In the genomic region with DNA sequence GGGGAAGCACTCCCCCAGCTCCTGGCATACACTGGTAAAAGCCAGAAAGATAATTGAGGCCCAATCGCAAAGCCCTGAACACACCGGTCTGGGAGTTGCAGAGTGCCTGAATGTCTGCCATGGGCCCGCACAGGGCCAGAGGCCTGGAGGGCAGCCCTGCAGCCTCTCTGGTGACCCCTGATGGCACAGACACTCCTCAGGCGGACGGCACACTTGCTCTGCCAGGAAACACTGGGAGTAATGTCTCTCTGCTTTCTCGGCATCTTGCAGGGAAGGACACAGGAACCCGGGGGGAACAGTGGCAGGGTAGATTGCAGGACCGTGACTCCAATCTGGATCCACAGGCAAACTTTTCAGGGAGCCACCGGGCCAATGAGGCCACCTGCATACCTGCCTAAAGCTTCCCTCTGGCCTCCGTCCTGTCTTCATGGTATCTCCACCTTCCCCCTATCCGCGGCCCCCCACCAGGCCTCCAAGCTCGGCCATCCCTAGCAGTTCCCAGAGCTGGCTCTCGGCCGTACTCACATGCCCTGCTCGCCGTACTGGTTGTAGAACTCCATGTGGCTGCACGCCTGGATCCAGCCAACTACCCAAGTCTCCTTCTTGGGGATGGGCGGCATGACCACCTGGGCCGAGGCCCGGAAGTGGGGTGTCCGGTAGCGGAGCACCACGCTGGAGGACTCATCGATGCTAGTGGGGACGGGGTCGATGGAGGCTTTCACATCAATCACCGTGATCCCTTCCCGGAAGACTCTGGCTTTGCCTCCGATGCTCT, we compare ENCODE assay signal across 8 cellular contexts. TPM values are rescaled to one million over a fixed set of nuclear protein-coding genes. Genes with fewer than 3 reads are reported as not detected.
DNase-seq lines count a peak whose midpoint lies in the region; ATAC-seq and TF ChIP-seq lines count a peak whose summit lies in the region.

No MANE protein-coding gene starts in this region.

- peak overlapping the region; percentile 98 for H3K4me3 Mint-ChIP-seq in activated naive CD8-positive, alpha-beta T cell treated with anti-CD3 and anti-CD28 coated beads, Interleukin-2, amount 50 U/mL, for 24 hours

- H3K9me3 ChIP-seq in BE2C (no peaks in the 10 kb centered on the region), mononuclear cell (ENCODE audit: low read depth, low read length) (no peaks in the 10 kb centered on the region)

- TF ChIP-seq CTCF in BE2C (IDR thresholded peaks at IDR 0.05; ENCODE audit: low read depth, low read length) = peak; percentile 8; the same call in 1 of the 2 replicates

- H3K36me3 Mint-ChIP-seq in activated naive CD8-positive, alpha-beta T cell treated with anti-CD3 and anti-CD28 coated beads, Interleukin-2, amount 50 U/mL, for 24 hours (ENCODE audit: low read depth) = peaks cover 36% of the 10 kb centered on the region

- H3K36me3 ChIP-seq in BE2C = no peaks in the 10 kb centered on the region

- H3K27me3 ChIP-seq in BE2C (peaks cover 18% of the 10 kb centered on the region), mononuclear cell (ENCODE audit: insufficient read depth, low read length) (no peaks in the 10 kb centered on the region)

- no peak overlapping the region for H3K4me3 ChIP-seq in BE2C (ENCODE audit: low read depth, low read length)
- H3K4me3 ChIP-seq in mononuclear cell (ENCODE audit: low read length) = peak overlapping the region; percentile 99

- ATAC-seq in HG03354 (IDR thresholded peaks at IDR 0.05; ENCODE audit: poor library complexity, severe bottlenecking, unreplicated experiment) (peak; percentile 21), GM21390 (IDR thresholded peaks at IDR 0.05; ENCODE audit: unreplicated experiment) (no peak), GM18868 (IDR thresholded peaks at IDR 0.05; ENCODE audit: unreplicated experiment) (no peak)
- peak; percentile 8 for ATAC-seq in activated naive CD8-positive, alpha-beta T cell treated with anti-CD3 and anti-CD28 coated beads, Interleukin-2, amount 50 U/mL, for 24 hours

- H3K9me3 Mint-ChIP-seq in activated naive CD8-positive, alpha-beta T cell treated with anti-CD3 and anti-CD28 coated beads, Interleukin-2, amount 50 U/mL, for 24 hours = no peaks in the 10 kb centered on the region

- H3K4me1 Mint-ChIP-seq in activated naive CD8-positive, alpha-beta T cell treated with anti-CD3 and anti-CD28 coated beads, Interleukin-2, amount 50 U/mL, for 24 hours = peaks cover 36% of the 10 kb centered on the region

- peak overlapping the region; percentile 98 for H3K27ac Mint-ChIP-seq in activated naive CD8-positive, alpha-beta T cell treated with anti-CD3 and anti-CD28 coated beads, Interleukin-2, amount 50 U/mL, for 24 hours

- no peak for DNase-seq in BE2C
- DNase-seq in activated naive CD8-positive, alpha-beta T cell treated with anti-CD3 and anti-CD28 coated beads, Interleukin-2, amount 50 U/mL, for 24 hours = peak; percentile 54
- no peak for DNase-seq in HPDE6-E6E7 (ENCODE audit: extremely low spot score)
- no peak for DNase-seq in AG08396 (ENCODE audit: low spot score)

- H3K4me1 ChIP-seq in BE2C = peaks cover 3% of the 10 kb centered on the region; the same call in 1 of the 2 replicates
- H3K4me1 ChIP-seq in mononuclear cell (ENCODE audit: insufficient read depth, low read length) = peaks cover 64% of the 10 kb centered on the region

- no peaks in the 10 kb centered on the region for H3K27me3 Mint-ChIP-seq in activated naive CD8-positive, alpha-beta T cell treated with anti-CD3 and anti-CD28 coated beads, Interleukin-2, amount 50 U/mL, for 24 hours

RNA-seq across cellular contexts. Expression of a gene that starts 0.8 kb away (rescaled TPM):
- 1.3 TPM for polyA plus RNA-seq in BE2C (2012; ENCODE audit: insufficient read depth, insufficient read length, low read depth)
- total RNA-seq in mononuclear cell = 32.3 TPM

RNA-seq across cellular contexts. Expression of a gene that starts 14.0 kb away (rescaled TPM):
- 22.6 TPM for polyA plus RNA-seq in BE2C (2012; ENCODE audit: insufficient read depth, insufficient read length, low read depth)
- total RNA-seq in mononuclear cell = 0.52 TPM

Comparison
In these comparisons a context has a peak if more than half of its experiments do, and no peak if none do; other contexts are left out.
1. ATAC-seq: peak in HG03354 (single experiment) and activated naive CD8-positive, alpha-beta T cell treated with anti-CD3 and anti-CD28 coated beads, Interleukin-2, amount 50 U/mL, for 24 hours (single experiment); none in GM21390 (single experiment) and GM18868 (single experiment).